Comparison of ENCODE assay signal across 14 cellular contexts in genomic region chr1:156743367-156744302, GRCh38. TPM values are rescaled to one million over a fixed set of nuclear protein-coding genes. Genes with fewer than 3 reads are reported as not detected.
A peak's percentile ranks its signal among the peaks of the same experiment; 100 is the strongest.
DNase-seq lines count a peak whose midpoint lies in the region; ATAC-seq and TF ChIP-seq lines count a peak whose summit lies in the region.
"Had no signal": no experiment of that assay in that cellular context is flagged by ENCODE, and none has a peak within 500 bp of the region (broad histone marks: within the 10 kb centered on the region; RNA-seq: fewer than 3 reads in every experiment).

No MANE protein-coding gene starts in this region.

- peak overlapping the region; percentile 76 for H3K27ac ChIP-seq in epithelial cell of prostate
- H3K27ac ChIP-seq: C4-2B had no signal

- no peak overlapping the region for H3K4me3 Mint-ChIP-seq in stimulated activated naive CD8-positive, alpha-beta T cell treated with anti-CD3 and anti-CD28 coated beads, Interleukin-15, Interleukin-2, amounts not matched to agents 100 ng/mL and 50 ng/mL, for 24 hours
- H3K4me3 Mint-ChIP-seq in WTC11: no peak overlapping the region

- H3K36me3 Mint-ChIP-seq in stimulated activated naive CD8-positive, alpha-beta T cell treated with anti-CD3 and anti-CD28 coated beads, Interleukin-15, Interleukin-2, amounts not matched to agents 100 ng/mL and 50 ng/mL, for 24 hours (ENCODE audit: low read depth): peaks cover 68% of the 10 kb centered on the region
- H3K36me3 Mint-ChIP-seq in WTC11: peaks cover 25% of the 10 kb centered on the region

- CTCF ChIA-PET in WTC11 (lab: Charles Lee): interaction anchor here (0.6 to 4.8 kb wide), 5 partner anchors 18 to 117 kb away, joined by 3 to 25 read pairs (median 3); no protein-coding TSS in a partner anchor

- no peaks in the 10 kb centered on the region for H3K9me3 Mint-ChIP-seq in stimulated activated naive CD8-positive, alpha-beta T cell treated with anti-CD3 and anti-CD28 coated beads, Interleukin-15, Interleukin-2, amounts not matched to agents 100 ng/mL and 50 ng/mL, for 24 hours
- no peaks in the 10 kb centered on the region for H3K9me3 Mint-ChIP-seq in WTC11

- H3K27ac Mint-ChIP-seq in stimulated activated naive CD8-positive, alpha-beta T cell treated with anti-CD3 and anti-CD28 coated beads, Interleukin-15, Interleukin-2, amounts not matched to agents 100 ng/mL and 50 ng/mL, for 24 hours: peak overlapping the region; percentile 43
- H3K27ac Mint-ChIP-seq in WTC11: peak overlapping the region; percentile 87; the same call in 1 of the 2 replicates

- no peak for TF ChIP-seq CTCF in WTC11 (IDR thresholded peaks at IDR 0.05)

- no peak for DNase-seq in stimulated activated naive CD8-positive, alpha-beta T cell treated with anti-CD3 and anti-CD28 coated beads, Interleukin-15, Interleukin-2, amounts not matched to agents 100 U/mL and 50 U/mL, for 24 hours
- DNase-seq in WTC11 (ENCODE audit: low spot score) (no peak), epithelial cell of prostate (ENCODE audit: low read depth, low spot score) (no peak), NCI-H526 (lab: John Stamatoyannopoulos, UW) (no peak), dermis blood vessel endothelial cell (no peak), DMS79 (lab: John Stamatoyannopoulos, UW) (no peak)
- DNase-seq: KG1; NCI-H1694; NCI-H524 treated with DMSO at 0.1 percent for 48 hours; stimulated activated CD4-positive, alpha-beta T cell treated with anti-CD3 and anti-CD28 coated beads, Interleukin-2, amount 100 ng/mL, for 48 hours had no signal

- POLR2A ChIA-PET in WTC11 (lab: Charles Lee): no interaction called here

- peaks cover 78% of the 10 kb centered on the region for H3K4me1 Mint-ChIP-seq in stimulated activated naive CD8-positive, alpha-beta T cell treated with anti-CD3 and anti-CD28 coated beads, Interleukin-15, Interleukin-2, amounts not matched to agents 100 ng/mL and 50 ng/mL, for 24 hours (ENCODE audit: low read depth)
- peaks cover 46% of the 10 kb centered on the region for H3K4me1 Mint-ChIP-seq in WTC11

- no peaks in the 10 kb centered on the region for H3K27me3 Mint-ChIP-seq in stimulated activated naive CD8-positive, alpha-beta T cell treated with anti-CD3 and anti-CD28 coated beads, Interleukin-15, Interleukin-2, amounts not matched to agents 100 ng/mL and 50 ng/mL, for 24 hours
- H3K27me3 Mint-ChIP-seq in WTC11 (ENCODE audit: low read depth): no peaks in the 10 kb centered on the region; the same call in 1 of the 2 replicates

- ATAC-seq in stimulated activated naive CD8-positive, alpha-beta T cell treated with anti-CD3 and anti-CD28 coated beads, Interleukin-15, Interleukin-2, amounts not matched to agents 100 U/mL and 50 U/mL, for 24 hours: no peak
- ATAC-seq in WTC11: no peak
- no peak for ATAC-seq in GM21381 (IDR thresholded peaks at IDR 0.05; ENCODE audit: unreplicated experiment)
- ATAC-seq: gastroesophageal sphincter had no signal

TF ChIP-seq in WTC11, 78 proteins besides CTCF, POLR2A, EP300 and RAD21 (continues in another document):
- TF ChIP-seq NR1H2 (CRISPR knock-in tag; IDR thresholded peaks at IDR 0.05): no peak
- TF ChIP-seq MXD4 (CRISPR knock-in tag; IDR thresholded peaks at IDR 0.05; ENCODE audit: borderline replicate concordance): no peak
- TF ChIP-seq ZNF232 (CRISPR knock-in tag; IDR thresholded peaks at IDR 0.05): no peak
- no peak for TF ChIP-seq JUN (CRISPR knock-in tag; IDR thresholded peaks at IDR 0.05)
- no peak for TF ChIP-seq IRF1 (CRISPR knock-in tag; IDR thresholded peaks at IDR 0.05)
- TF ChIP-seq ZNF317 (CRISPR knock-in tag; IDR thresholded peaks at IDR 0.05; ENCODE audit: borderline replicate concordance, low read depth): no peak
- TF ChIP-seq GRHL2 (CRISPR knock-in tag; IDR thresholded peaks at IDR 0.05; ENCODE audit: insufficient replicate concordance, severe bottlenecking): no peak
- no peak for TF ChIP-seq ZMAT4 (CRISPR knock-in tag; IDR thresholded peaks at IDR 0.05)
- TF ChIP-seq E2F1 (CRISPR knock-in tag; IDR thresholded peaks at IDR 0.05): no peak
- no peak for TF ChIP-seq ZNF532 (CRISPR knock-in tag; IDR thresholded peaks at IDR 0.05; ENCODE audit: borderline replicate concordance)
- TF ChIP-seq AR (CRISPR knock-in tag; IDR thresholded peaks at IDR 0.05): no peak
- no peak for TF ChIP-seq ZNF671 (CRISPR knock-in tag; IDR thresholded peaks at IDR 0.05)
- TF ChIP-seq RELA (CRISPR knock-in tag; IDR thresholded peaks at IDR 0.05; ENCODE audit: borderline replicate concordance): no peak

RNA-seq across cellular contexts. Expression of gene MRPL24, which starts 2.7 kb away (rescaled TPM):
- 35.1 to 37.4 TPM (median 35.2 TPM) in 3 replicates for total RNA-seq in WTC11 (2021)
- 31.0 and 34.7 TPM in 2 replicates for total RNA-seq in dermis blood vessel endothelial cell

RNA-seq across cellular contexts. Expression of gene HDGF, which starts 7.8 kb away (rescaled TPM):
- 301 to 339 TPM (median 318 TPM) in 3 replicates for total RNA-seq in WTC11 (2021)
- 149 and 294 TPM in 2 replicates for total RNA-seq in dermis blood vessel endothelial cell

RNA-seq across cellular contexts. Expression of gene ISG20L2, which starts 15.1 kb away (rescaled TPM):
- 37.2 to 43.8 TPM (median 42.2 TPM) in 3 replicates for total RNA-seq in WTC11 (2021)
- 8.7 and 11.7 TPM in 2 replicates for total RNA-seq in dermis blood vessel endothelial cell

RNA-seq across cellular contexts. Expression of gene METTL25B, which starts 15.4 kb away (rescaled TPM):
- 32.0 to 41.0 TPM (median 37.9 TPM) in 3 replicates for total RNA-seq in WTC11 (2021)
- 11.8 and 13.3 TPM in 2 replicates for total RNA-seq in dermis blood vessel endothelial cell

RNA-seq across cellular contexts. Expression of gene PRCC, which starts 23.7 kb away (rescaled TPM):
- total RNA-seq in WTC11 (2021) (97.4 to 98.5 TPM (median 98.0 TPM) in 3 replicates), dermis blood vessel endothelial cell (12.3 and 15.6 TPM in 2 replicates)
